Comparison of ENCODE assay signal across 1 cellular context in the genomic region with DNA sequence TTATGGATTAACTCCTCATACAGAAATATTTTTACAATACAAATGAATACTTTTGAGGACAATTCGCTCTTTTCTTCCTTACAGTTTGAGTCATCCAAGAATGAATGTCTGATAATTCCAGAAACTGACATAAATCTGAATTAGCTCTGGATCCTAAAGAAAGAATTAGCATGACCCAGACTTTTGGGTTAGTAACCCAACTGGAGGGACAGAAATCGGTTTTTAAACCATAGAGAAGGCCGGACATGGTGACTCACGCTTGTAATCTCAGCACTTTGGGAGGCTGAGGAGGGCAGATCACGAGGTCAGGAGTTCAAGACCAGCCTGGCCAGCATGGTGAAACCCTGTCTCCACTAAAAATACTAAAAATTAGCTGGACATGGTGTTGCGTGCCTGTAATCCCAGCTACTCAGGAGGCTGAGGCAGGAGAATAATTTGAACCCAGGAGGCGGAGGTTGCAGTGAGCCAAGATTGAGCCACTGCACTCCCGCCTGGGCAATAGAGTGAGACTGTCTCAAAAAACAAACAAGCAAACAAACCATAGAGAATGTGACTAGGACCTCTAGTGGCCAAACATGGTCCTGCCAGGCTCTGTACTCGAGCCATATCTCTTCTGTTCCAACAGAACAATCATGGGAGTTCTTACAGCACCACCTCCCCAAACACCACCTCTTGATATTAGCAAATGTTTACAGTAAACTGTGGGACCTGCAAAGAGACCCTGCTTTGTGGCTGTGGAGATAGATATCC.
TF ChIP-seq lines count a peak whose summit lies in the region.

No MANE protein-coding gene starts in this region.

TF ChIP-seq in K562, 482 proteins besides CTCF, POLR2A, EP300 and RAD21 (continued from another document):
- TF ChIP-seq, protein P1, sequence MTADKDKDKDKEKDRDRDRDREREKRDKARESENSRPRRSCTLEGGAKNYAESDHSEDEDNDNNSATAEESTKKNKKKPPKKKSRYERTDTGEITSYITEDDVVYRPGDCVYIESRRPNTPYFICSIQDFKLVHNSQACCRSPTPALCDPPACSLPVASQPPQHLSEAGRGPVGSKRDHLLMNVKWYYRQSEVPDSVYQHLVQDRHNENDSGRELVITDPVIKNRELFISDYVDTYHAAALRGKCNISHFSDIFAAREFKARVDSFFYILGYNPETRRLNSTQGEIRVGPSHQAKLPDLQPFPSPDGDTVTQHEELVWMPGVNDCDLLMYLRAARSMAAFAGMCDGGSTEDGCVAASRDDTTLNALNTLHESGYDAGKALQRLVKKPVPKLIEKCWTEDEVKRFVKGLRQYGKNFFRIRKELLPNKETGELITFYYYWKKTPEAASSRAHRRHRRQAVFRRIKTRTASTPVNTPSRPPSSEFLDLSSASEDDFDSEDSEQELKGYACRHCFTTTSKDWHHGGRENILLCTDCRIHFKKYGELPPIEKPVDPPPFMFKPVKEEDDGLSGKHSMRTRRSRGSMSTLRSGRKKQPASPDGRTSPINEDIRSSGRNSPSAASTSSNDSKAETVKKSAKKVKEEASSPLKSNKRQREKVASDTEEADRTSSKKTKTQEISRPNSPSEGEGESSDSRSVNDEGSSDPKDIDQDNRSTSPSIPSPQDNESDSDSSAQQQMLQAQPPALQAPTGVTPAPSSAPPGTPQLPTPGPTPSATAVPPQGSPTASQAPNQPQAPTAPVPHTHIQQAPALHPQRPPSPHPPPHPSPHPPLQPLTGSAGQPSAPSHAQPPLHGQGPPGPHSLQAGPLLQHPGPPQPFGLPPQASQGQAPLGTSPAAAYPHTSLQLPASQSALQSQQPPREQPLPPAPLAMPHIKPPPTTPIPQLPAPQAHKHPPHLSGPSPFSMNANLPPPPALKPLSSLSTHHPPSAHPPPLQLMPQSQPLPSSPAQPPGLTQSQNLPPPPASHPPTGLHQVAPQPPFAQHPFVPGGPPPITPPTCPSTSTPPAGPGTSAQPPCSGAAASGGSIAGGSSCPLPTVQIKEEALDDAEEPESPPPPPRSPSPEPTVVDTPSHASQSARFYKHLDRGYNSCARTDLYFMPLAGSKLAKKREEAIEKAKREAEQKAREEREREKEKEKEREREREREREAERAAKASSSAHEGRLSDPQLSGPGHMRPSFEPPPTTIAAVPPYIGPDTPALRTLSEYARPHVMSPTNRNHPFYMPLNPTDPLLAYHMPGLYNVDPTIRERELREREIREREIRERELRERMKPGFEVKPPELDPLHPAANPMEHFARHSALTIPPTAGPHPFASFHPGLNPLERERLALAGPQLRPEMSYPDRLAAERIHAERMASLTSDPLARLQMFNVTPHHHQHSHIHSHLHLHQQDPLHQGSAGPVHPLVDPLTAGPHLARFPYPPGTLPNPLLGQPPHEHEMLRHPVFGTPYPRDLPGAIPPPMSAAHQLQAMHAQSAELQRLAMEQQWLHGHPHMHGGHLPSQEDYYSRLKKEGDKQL (CRISPR knock-in tag; IDR thresholded peaks at IDR 0.05; ENCODE audit: borderline replicate concordance) = no peak
